9 cellular contexts compared by ENCODE assay signal in genomic region chr4:39134674-39135073, GRCh38. TPM values are rescaled to one million over a fixed set of nuclear protein-coding genes. Genes with fewer than 3 reads are reported as not detected.
A peak's percentile ranks its signal among the peaks of the same experiment; 100 is the strongest.
DNase-seq lines count a peak whose midpoint lies in the region; ATAC-seq and TF ChIP-seq lines count a peak whose summit lies in the region.
"Had no signal": no experiment of that assay in that cellular context is flagged by ENCODE, and none has a peak within 500 bp of the region (broad histone marks: within the 10 kb centered on the region; RNA-seq: fewer than 3 reads in every experiment).

No MANE protein-coding gene starts in this region.

- no peaks in the 10 kb centered on the region for H3K27me3 ChIP-seq in Peyer's patch
- H3K27me3 ChIP-seq: left lung had no signal

- peaks cover 0 to 4% (median 0%) of the 10 kb centered on the region in 4 donors for H3K4me1 ChIP-seq in Peyer's patch

- H3K4me3 ChIP-seq in Peyer's patch: no peak overlapping the region
- H3K4me3 ChIP-seq: left lung had no signal

- no peak for TF ChIP-seq CTCF in GM10266 (IDR thresholded peaks at IDR 0.05; ENCODE audit: control insufficient read depth, insufficient read depth, low read depth, missing control alignments)
- no peak for TF ChIP-seq CTCF in Peyer's patch (IDR thresholded peaks at IDR 0.05)

- no peak overlapping the region for H3K27ac ChIP-seq in Peyer's patch
- H3K27ac ChIP-seq: left lung had no signal

- no peaks in the 10 kb centered on the region for H3K9me3 ChIP-seq in Peyer's patch
- H3K9me3 ChIP-seq: left lung had no signal

- no peak for TF ChIP-seq POLR2A in Peyer's patch (IDR thresholded peaks at IDR 0.05)

- peak; percentile 39 for ATAC-seq in SK-N-SH treated with all-trans-retinoic acid at 6 μM for 48 hours

- peak; percentile 8 for DNase-seq in GM10266 (ENCODE audit: extremely low spot score)
- DNase-seq in LHCN-M2 (ENCODE audit: low read depth): peak; percentile 52
- DNase-seq in myocyte (ENCODE audit: low read depth): peak; percentile 75
- no peak for DNase-seq in Peyer's patch
- no peak for DNase-seq in iPS-NIHi11 (ENCODE audit: low spot score)
- DNase-seq in NCI-H1694 treated with DMSO at 0.1 percent for 48 hours (lab: John Stamatoyannopoulos, UW): no peak
- no peak for DNase-seq in NOMO-1 treated with dmso at 0.1 percent for 144 hours (lab: John Stamatoyannopoulos, UW; ENCODE audit: unreplicated experiment)

- H3K36me3 ChIP-seq in Peyer's patch: no peaks in the 10 kb centered on the region
- H3K36me3 ChIP-seq: left lung had no signal

TF ChIP-seq in SK-N-SH treated with all-trans-retinoic acid at 6 μM for 48 hours, 23 proteins besides CTCF, POLR2A, EP300 and RAD21:
- no peak for TF ChIP-seq ZNF565 (CRISPR knock-in tag; conservative IDR thresholded peaks at IDR 0.05; ENCODE audit: low read depth)
- TF ChIP-seq GLIS3 (CRISPR knock-in tag; IDR thresholded peaks at IDR 0.05): no peak
- TF ChIP-seq ISL1 (CRISPR knock-in tag; IDR thresholded peaks at IDR 0.05): 0 out of 2 replicates have a peak, but pooled peaks have one; percentile 6
- TF ChIP-seq ZFP30 (CRISPR knock-in tag; IDR thresholded peaks at IDR 0.05): no peak

RNA-seq across cellular contexts. Expression of gene WDR19, which starts 47.7 kb away (rescaled TPM):
- total RNA-seq in LHCN-M2 (2014; rRNA removed): 16.2 and 19.2 TPM in 2 replicates
- 9.2 TPM for polyA plus RNA-seq in LHCN-M2 (2012)
- 25.9 and 35.1 TPM in 2 replicates for total RNA-seq in myocyte
- 13.1 TPM for polyA plus RNA-seq in myocyte (2012)
- 100 to 1,000 TPM in 1 of 4 donors, 10 to 100 TPM in 3; 11.0 to 144 (median 23.2) TPM for total RNA-seq in Peyer's patch

Comparison
In these comparisons a context has a peak if more than half of its experiments do, and no peak if none do; other contexts are left out.
1. DNase-seq: peak in GM10266 (single experiment), LHCN-M2 (single experiment) and myocyte (single experiment); none in Peyer's patch (0 of 3), iPS-NIHi11 (single experiment), NCI-H1694 treated with DMSO at 0.1 percent for 48 hours (single experiment) and NOMO-1 treated with dmso at 0.1 percent for 144 hours (single experiment).